1 cellular context compared by ENCODE assay signal in the genomic region with DNA sequence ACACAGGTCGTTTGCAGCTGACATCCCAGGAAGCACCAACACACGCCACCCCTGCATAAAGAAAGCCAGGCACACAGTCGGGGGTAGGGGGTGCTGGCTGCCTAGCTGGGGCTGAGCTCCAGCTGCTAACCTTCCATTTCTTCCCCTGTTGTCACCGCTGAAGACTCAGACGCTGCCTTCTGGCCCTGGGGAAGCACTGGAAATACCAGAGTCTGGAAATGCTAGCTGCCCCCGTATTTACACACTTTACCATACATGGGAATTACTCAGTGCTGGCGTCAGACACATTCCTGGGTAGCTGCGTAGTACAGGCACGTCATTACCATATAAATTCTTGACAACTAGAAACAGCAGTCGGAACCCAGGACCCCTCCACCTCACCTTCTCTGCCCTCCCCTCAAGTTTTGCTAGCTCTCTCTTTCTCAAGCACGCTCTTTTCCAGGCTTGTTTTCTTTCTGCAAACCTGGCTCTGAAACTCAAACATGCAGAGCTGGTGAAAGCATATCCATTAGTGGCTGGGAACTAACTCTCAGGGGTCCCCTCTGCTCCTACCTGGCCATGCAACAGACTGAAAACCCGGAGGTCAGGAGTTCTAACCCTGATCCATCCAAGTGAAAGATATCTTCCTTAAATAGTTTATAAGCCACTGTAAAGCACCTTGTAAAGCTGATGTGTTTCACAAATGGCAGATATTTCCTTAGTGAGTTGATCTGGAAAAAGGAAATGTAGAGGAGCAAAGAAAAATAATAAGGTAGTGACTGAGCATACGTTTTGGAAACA.
TF ChIP-seq lines count a peak whose summit lies in the region.

No MANE protein-coding gene starts in this region.

TF ChIP-seq in IMR-90, 13 proteins besides CTCF, POLR2A, EP300 and RAD21 (continued from another document):
- TF ChIP-seq FOS (IDR thresholded peaks at IDR 0.05; ENCODE audit: low read depth, low read length), result peak; percentile 87
- TF ChIP-seq, protein P1, sequence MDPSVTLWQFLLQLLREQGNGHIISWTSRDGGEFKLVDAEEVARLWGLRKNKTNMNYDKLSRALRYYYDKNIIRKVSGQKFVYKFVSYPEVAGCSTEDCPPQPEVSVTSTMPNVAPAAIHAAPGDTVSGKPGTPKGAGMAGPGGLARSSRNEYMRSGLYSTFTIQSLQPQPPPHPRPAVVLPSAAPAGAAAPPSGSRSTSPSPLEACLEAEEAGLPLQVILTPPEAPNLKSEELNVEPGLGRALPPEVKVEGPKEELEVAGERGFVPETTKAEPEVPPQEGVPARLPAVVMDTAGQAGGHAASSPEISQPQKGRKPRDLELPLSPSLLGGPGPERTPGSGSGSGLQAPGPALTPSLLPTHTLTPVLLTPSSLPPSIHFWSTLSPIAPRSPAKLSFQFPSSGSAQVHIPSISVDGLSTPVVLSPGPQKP (IDR thresholded peaks at IDR 0.05; ENCODE audit: borderline replicate concordance, low read depth, low read length), result no peak
- no peak for TF ChIP-seq MAFK (IDR thresholded peaks at IDR 0.05; ENCODE audit: low read depth, low read length)
- peak; percentile 67; the same call in 1 of the 2 replicates for TF ChIP-seq CEBPB (IDR thresholded peaks at IDR 0.05; ENCODE audit: low read depth, low read length)
